ENCODE assay signal across 22 cellular contexts in genomic region chr1:151919246-151919645, GRCh38. TPM values are rescaled to one million over a fixed set of nuclear protein-coding genes. Genes with fewer than 3 reads are reported as not detected.
DNase-seq lines count a peak whose midpoint lies in the region; ATAC-seq and TF ChIP-seq lines count a peak whose summit lies in the region.
"Had no signal": no experiment of that assay in that cellular context is flagged by ENCODE, and none has a peak within 500 bp of the region (broad histone marks: within the 10 kb centered on the region; RNA-seq: fewer than 3 reads in every experiment).

No MANE protein-coding gene starts in this region.

- peaks cover 4% of the 10 kb centered on the region for H3K4me1 Mint-ChIP-seq in neural progenitor cell
- peaks cover 13% of the 10 kb centered on the region for H3K4me1 Mint-ChIP-seq in activated T-helper 2 cell treated with anti-CD3 and anti-CD28 coated beads, Interferon-gamma antibody, Interleukin-2, Interleukin-4, amounts not matched to agents 10 μg/mL and 5 μg/mL and 100 μg/mL, durations not matched to agents 14 hours and 24 hours and 36 hours (ENCODE audit: low read depth)

- no peak for TF ChIP-seq CTCF in DOHH2 (IDR thresholded peaks at IDR 0.05; ENCODE audit: low read depth, low read length, poor library complexity, severe bottlenecking)
- no peak for TF ChIP-seq CTCF in HL-60 (IDR thresholded peaks at IDR 0.05; ENCODE audit: insufficient read depth, low read length)
- no peak for TF ChIP-seq CTCF in OCI-LY3 (IDR thresholded peaks at IDR 0.05; ENCODE audit: low read depth, low read length)
- TF ChIP-seq CTCF in neural progenitor cell (IDR thresholded peaks at IDR 0.05), result no peak

- H3K4me3 Mint-ChIP-seq in neural progenitor cell, result no peak overlapping the region
- H3K4me3 Mint-ChIP-seq in activated T-helper 2 cell treated with anti-CD3 and anti-CD28 coated beads, Interferon-gamma antibody, Interleukin-2, Interleukin-4, amounts not matched to agents 10 μg/mL and 5 μg/mL and 100 μg/mL, durations not matched to agents 14 hours and 24 hours and 36 hours (ENCODE audit: low read depth), result no peak overlapping the region
- H3K4me3 Mint-ChIP-seq: HFFc6, T-cell had no signal

- H3K4me1 ChIP-seq in DOHH2 (ENCODE audit: control insufficient read depth, low read length) (peaks cover 60% of the 10 kb centered on the region), OCI-LY3 (ENCODE audit: low read length) (peaks cover 67% of the 10 kb centered on the region), neural progenitor cell (no peaks in the 10 kb centered on the region)

- H3K4me2 ChIP-seq in DOHH2 (ENCODE audit: low read length), result no peak overlapping the region
- H3K4me2 ChIP-seq in OCI-LY3 (ENCODE audit: low read length), result peak overlapping the region; percentile 70; the same call in 1 of the 2 replicates
- no peak overlapping the region for H3K4me2 ChIP-seq in neural progenitor cell

- no peaks in the 10 kb centered on the region for H3K9me2 ChIP-seq in DOHH2 (replicated peaks; ENCODE audit: control insufficient read depth, low read length)

- H3K9me3 ChIP-seq in DOHH2 (ENCODE audit: control insufficient read depth, insufficient read depth, low read length) (no peaks in the 10 kb centered on the region), OCI-LY3 (ENCODE audit: insufficient read depth, low read length) (no peaks in the 10 kb centered on the region), neural progenitor cell (ENCODE audit: low read depth) (no peaks in the 10 kb centered on the region)

- no peaks in the 10 kb centered on the region for H4K20me1 ChIP-seq in DOHH2 (ENCODE audit: control insufficient read depth, insufficient read depth, low read depth, low read length)
- no peaks in the 10 kb centered on the region for H4K20me1 ChIP-seq in OCI-LY3 (ENCODE audit: insufficient read depth, low read length)
- no peaks in the 10 kb centered on the region for H4K20me1 ChIP-seq in neural progenitor cell (ENCODE audit: low read depth)

- H3K4me3 ChIP-seq in DOHH2 (ENCODE audit: low read length) (no peak overlapping the region), HL-60 (replicated peaks; ENCODE audit: insufficient read depth, low read length) (no peak overlapping the region), OCI-LY3 (ENCODE audit: low read length) (no peak overlapping the region), neural progenitor cell (no peak overlapping the region)

- peaks cover 2% of the 10 kb centered on the region for H3K27me3 Mint-ChIP-seq in neural progenitor cell (ENCODE audit: insufficient read depth, low read depth)
- peaks cover 14% of the 10 kb centered on the region for H3K27me3 Mint-ChIP-seq in activated T-helper 2 cell treated with anti-CD3 and anti-CD28 coated beads, Interferon-gamma antibody, Interleukin-2, Interleukin-4, amounts not matched to agents 10 μg/mL and 5 μg/mL and 100 μg/mL, durations not matched to agents 14 hours and 24 hours and 36 hours (ENCODE audit: low read depth)
- H3K27me3 Mint-ChIP-seq: T-cell had no signal

- H3K79me2 ChIP-seq in DOHH2 (ENCODE audit: control insufficient read depth, low read length) (no peaks in the 10 kb centered on the region), OCI-LY3 (ENCODE audit: low read length) (no peaks in the 10 kb centered on the region), neural progenitor cell (ENCODE audit: low read depth) (no peaks in the 10 kb centered on the region)

- ATAC-seq in left lobe of liver (peak; percentile 24), HG03521 (IDR thresholded peaks at IDR 0.05; ENCODE audit: unreplicated experiment) (no peak)
- ATAC-seq: SK-N-SH treated with all-trans-retinoic acid at 6 μM for 48 hours, T-cell had no signal

- DNase-seq in HL-60 (ENCODE audit: low read depth in 1 of 2, low spot score in 1 of 2), result no peak
- no peak for DNase-seq in left lobe of liver (ENCODE audit: low spot score)
- DNase-seq in NCI-H1417 treated with DMSO at 0.1 percent for 48 hours (lab: John Stamatoyannopoulos, UW), result no peak
- DNase-seq in neural progenitor cell (ENCODE audit: low spot score), result no peak
- DNase-seq in activated T-helper 2 cell treated with anti-CD3 and anti-CD28 coated beads, Interferon-gamma antibody, Interleukin-2, Interleukin-4, amounts not matched to agents 10 μg/mL and 5 μg/mL and 100 μg/mL, durations not matched to agents 14 hours and 24 hours and 36 hours (ENCODE audit: low spot score), result no peak
- DNase-seq: DMS79 treated with DMSO at 0.1 percent for 48 hours, HFFc6, IMR-90, NCI-H1092, NCI-H2081, NCI-H2171 treated with DMSO at 0.1 percent for 48 hours, NCI-H446, NCI-H526 treated with DMSO at 0.1 percent for 48 hours, OCI-M1, RPMI8226, SIG-M5, T-cell had no signal

- peak overlapping the region; percentile 91; the same call in 1 of the 2 replicates for H3K9ac ChIP-seq in OCI-LY3 (ENCODE audit: low read length)
- no peak overlapping the region for H3K9ac ChIP-seq in neural progenitor cell

- intact Hi-C loops in activated T-helper 2 cell treated with anti-CD3 and anti-CD28 coated beads, Interferon-gamma antibody, Interleukin-2, Interleukin-4, amounts not matched to agents 10 μg/mL and 5 μg/mL and 100 μg/mL, durations not matched to agents 14 hours and 24 hours and 36 hours (cut with micrococcal nuclease), result no loop called here

- no peaks in the 10 kb centered on the region for H3K9me3 Mint-ChIP-seq in neural progenitor cell
- H3K9me3 Mint-ChIP-seq in activated T-helper 2 cell treated with anti-CD3 and anti-CD28 coated beads, Interferon-gamma antibody, Interleukin-2, Interleukin-4, amounts not matched to agents 10 μg/mL and 5 μg/mL and 100 μg/mL, durations not matched to agents 14 hours and 24 hours and 36 hours, result no peaks in the 10 kb centered on the region
- H3K9me3 Mint-ChIP-seq: CD14-positive monocyte, HFFc6, T-cell had no signal

- H3K36me3 Mint-ChIP-seq in neural progenitor cell, result no peaks in the 10 kb centered on the region
- no peaks in the 10 kb centered on the region for H3K36me3 Mint-ChIP-seq in activated T-helper 2 cell treated with anti-CD3 and anti-CD28 coated beads, Interferon-gamma antibody, Interleukin-2, Interleukin-4, amounts not matched to agents 10 μg/mL and 5 μg/mL and 100 μg/mL, durations not matched to agents 14 hours and 24 hours and 36 hours (ENCODE audit: low read depth)
- H3K36me3 Mint-ChIP-seq: CD14-positive monocyte, T-cell had no signal

- H2AFZ ChIP-seq in OCI-LY3 (ENCODE audit: low read depth, low read length) (no peak overlapping the region), neural progenitor cell (replicated peaks) (no peak overlapping the region)

- H3K27ac Mint-ChIP-seq in neural progenitor cell, result no peak overlapping the region
- no peak overlapping the region for H3K27ac Mint-ChIP-seq in activated T-helper 2 cell treated with anti-CD3 and anti-CD28 coated beads, Interferon-gamma antibody, Interleukin-2, Interleukin-4, amounts not matched to agents 10 μg/mL and 5 μg/mL and 100 μg/mL, durations not matched to agents 14 hours and 24 hours and 36 hours
- H3K27ac Mint-ChIP-seq: HFFc6, T-cell had no signal

- H3K27ac ChIP-seq in DOHH2 (ENCODE audit: low read depth, low read length) (peak overlapping the region; percentile 92), HL-60 (replicated peaks) (peak overlapping the region; percentile 77), OCI-LY3 (ENCODE audit: low read length) (peak overlapping the region; percentile 92), neural progenitor cell (no peak overlapping the region)

- peaks cover 21% of the 10 kb centered on the region for H3F3A ChIP-seq in DOHH2 (ENCODE audit: control insufficient read depth, insufficient read depth)
- H3F3A ChIP-seq in neural progenitor cell (ENCODE audit: low read depth), result no peaks in the 10 kb centered on the region

- H3K36me3 ChIP-seq in DOHH2 (ENCODE audit: control insufficient read depth, low read length) (no peaks in the 10 kb centered on the region), OCI-LY3 (replicated peaks; ENCODE audit: low read depth, low read length) (peaks cover 8% of the 10 kb centered on the region), neural progenitor cell (no peaks in the 10 kb centered on the region)

- no peaks in the 10 kb centered on the region for H3K27me3 ChIP-seq in DOHH2 (ENCODE audit: control insufficient read depth, low read length)
- H3K27me3 ChIP-seq in HL-60 (ENCODE audit: insufficient read depth, poor library complexity, severe bottlenecking), result no peaks in the 10 kb centered on the region
- H3K27me3 ChIP-seq in OCI-LY3 (ENCODE audit: low read depth, low read length), result no peaks in the 10 kb centered on the region
- no peaks in the 10 kb centered on the region for H3K27me3 ChIP-seq in neural progenitor cell

RNA-seq across cellular contexts. Expression of gene THEM4, which starts 9.9 kb away (rescaled TPM):
- total RNA-seq in left lobe of liver (9.3 TPM), neural progenitor cell (ENCODE audit: low replicate concordance) (12.4 and 14.1 TPM in 2 replicates)
- 27.2 and 28.0 TPM in 2 replicates for total RNA-seq in activated T-helper 2 cell treated with anti-CD3 and anti-CD28 coated beads, Interferon-gamma antibody, Interleukin-2, Interleukin-4, amounts not matched to agents 10 μg/mL and 5 μg/mL and 100 μg/mL, durations not matched to agents 14 hours and 24 hours and 36 hours
